ENCODE assay signal across 14 cellular contexts in the genomic region with DNA sequence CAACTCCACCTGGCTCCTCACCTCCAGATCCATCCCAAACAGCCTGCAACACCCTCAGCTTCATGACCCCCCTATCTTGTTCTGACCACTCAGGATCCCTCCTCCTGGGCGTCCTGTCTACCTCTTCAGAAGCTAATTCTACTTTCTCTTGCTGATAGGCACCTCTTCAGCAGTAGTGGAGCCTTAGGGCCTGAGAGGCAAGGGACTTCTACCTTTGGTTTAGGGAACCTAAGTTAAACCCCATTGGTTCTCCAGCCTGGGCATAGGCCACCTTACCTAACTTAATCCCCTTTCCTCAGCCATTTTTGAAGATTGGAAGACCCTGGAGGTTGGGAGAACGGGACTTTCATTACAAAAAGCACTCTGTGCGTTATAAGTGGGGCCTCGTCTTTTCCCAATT. TPM values are rescaled to one million over a fixed set of nuclear protein-coding genes. Genes with fewer than 3 reads are reported as not detected.
A peak's percentile ranks its signal among the peaks of the same experiment; 100 is the strongest.
DNase-seq lines count a peak whose midpoint lies in the region; ATAC-seq and TF ChIP-seq lines count a peak whose summit lies in the region.
"Had no signal": no experiment of that assay in that cellular context is flagged by ENCODE, and none has a peak within 500 bp of the region (broad histone marks: within the 10 kb centered on the region; RNA-seq: fewer than 3 reads in every experiment).

No MANE protein-coding gene starts in this region.

- peaks cover 7% of the 10 kb centered on the region for H3K36me3 Mint-ChIP-seq in endothelial cell (ENCODE audit: low read depth, unreplicated experiment)
- H3K36me3 Mint-ChIP-seq: activated naive CD8-positive, alpha-beta T cell treated with anti-CD3 and anti-CD28 coated beads, Interleukin-2, amount 10 ng/mL, durations not matched to agents 7 days and 5 days; brain had no signal

- H4K20me1 ChIP-seq in GM23248 (ENCODE audit: insufficient read depth): no peaks in the 10 kb centered on the region
- no peaks in the 10 kb centered on the region for H4K20me1 ChIP-seq in OCI-LY7 (ENCODE audit: insufficient read depth, low read length)
- H4K20me1 ChIP-seq in PC-3 (ENCODE audit: low read length): no peaks in the 10 kb centered on the region

- H3K4me1 ChIP-seq in GM23248 (ENCODE audit: insufficient read depth): peaks cover 34% of the 10 kb centered on the region
- H3K4me1 ChIP-seq in OCI-LY7 (ENCODE audit: insufficient read depth, low read length, poor library complexity, severe bottlenecking): peaks cover 47% of the 10 kb centered on the region
- H3K4me1 ChIP-seq in skeletal muscle satellite cell (ENCODE audit: control insufficient read depth, insufficient read depth, low read length): peaks cover 37% of the 10 kb centered on the region
- H3K4me1 ChIP-seq in PC-3 (ENCODE audit: insufficient read depth, low read length): peaks cover 19% of the 10 kb centered on the region

- no peaks in the 10 kb centered on the region for H3K9me3 ChIP-seq in GM23248 (ENCODE audit: low read depth)
- no peaks in the 10 kb centered on the region for H3K9me3 ChIP-seq in OCI-LY7 (ENCODE audit: low read length)
- H3K9me3 ChIP-seq in skeletal muscle satellite cell (replicated peaks; ENCODE audit: low read length): no peaks in the 10 kb centered on the region
- no peaks in the 10 kb centered on the region for H3K9me3 ChIP-seq in PC-3 (ENCODE audit: low read length)
- H3K9me3 ChIP-seq: left lung, prostate gland, thoracic aorta had no signal

- in situ Hi-C loops in GM23248 (cut with MboI): no loop called here

- H3K36me3 ChIP-seq in GM23248 (ENCODE audit: low read depth) (no peaks in the 10 kb centered on the region), OCI-LY7 (ENCODE audit: insufficient read depth, low read length) (no peaks in the 10 kb centered on the region), skeletal muscle satellite cell (ENCODE audit: insufficient read depth, low read length) (peaks cover 36% of the 10 kb centered on the region), PC-3 (ENCODE audit: low read depth, low read length) (no peaks in the 10 kb centered on the region)
- H3K36me3 ChIP-seq: BLaER1 treated with 17β-estradiol and CSF1 and Interleukin-3, amounts not matched to agents 10 nM and 100 nM; left lung; prostate gland had no signal

- BruUV-seq in OCI-LY7 (replicated peaks; lab: Mats Ljungman, UMichigan): no TSS peak
- BruUV-seq in PC-3 (replicated peaks; lab: Mats Ljungman, UMichigan): no TSS peak

- peak overlapping the region; percentile 15 for H3K4me3 Mint-ChIP-seq in endothelial cell (ENCODE audit: unreplicated experiment)

- H3K79me2 ChIP-seq in GM23248 (ENCODE audit: insufficient read depth) (peaks cover 88% of the 10 kb centered on the region), OCI-LY7 (ENCODE audit: insufficient read depth, low read depth, low read length) (no peaks in the 10 kb centered on the region), PC-3 (ENCODE audit: low read length) (peaks cover 14% of the 10 kb centered on the region)

- no peak for DNase-seq in GM23248
- DNase-seq in OCI-LY7 (ENCODE audit: low spot score): no peak
- no peak for DNase-seq in endothelial cell (ENCODE audit: low spot score)
- no peak for DNase-seq in PC-3
- no peak for DNase-seq in hypothalamus (lab: John Stamatoyannopoulos, UW)

- H3F3A ChIP-seq in GM23248 (ENCODE audit: insufficient read depth): peaks cover 23% of the 10 kb centered on the region
- H3F3A ChIP-seq in PC-3 (ENCODE audit: low read length, unreplicated experiment): no peaks in the 10 kb centered on the region

- intact Hi-C loops in OCI-LY7 (cut with micrococcal nuclease; ENCODE audit: unreplicated experiment) (loop anchor here (1.0 to 2.0 kb wide), 4 partner anchors 26 to 169 kb away; no protein-coding TSS in a partner anchor), PC-3 (cut with micrococcal nuclease) (loop anchor here (1.0 to 2.0 kb wide), 2 partner anchors 103 to 159 kb away; no protein-coding TSS in a partner anchor)

- ATAC-seq in PC-3: no peak
- ATAC-seq in GM19467 (IDR thresholded peaks at IDR 0.05; ENCODE audit: unreplicated experiment): no peak

- H3K27me3 ChIP-seq in GM23248 (replicated peaks; ENCODE audit: insufficient read depth) (no peaks in the 10 kb centered on the region), skeletal muscle satellite cell (ENCODE audit: control insufficient read depth, insufficient read depth, low read length) (no peaks in the 10 kb centered on the region), PC-3 (ENCODE audit: low read length) (no peaks in the 10 kb centered on the region)

- H3K4me2 ChIP-seq in GM23248 (ENCODE audit: unreplicated experiment) (peak overlapping the region; percentile 94), OCI-LY7 (ENCODE audit: low read length) (0 out of 2 replicates have a peak overlapping the region, but pooled peaks have one; percentile 52), skeletal muscle satellite cell (ENCODE audit: low read length) (no peak overlapping the region), PC-3 (ENCODE audit: low read length) (no peak overlapping the region)
- H3K4me2 ChIP-seq: BLaER1 treated with 17β-estradiol and CSF1 and Interleukin-3, amounts not matched to agents 10 nM and 100 nM had no signal

- CTCF ChIA-PET in OCI-LY7 (lab: Charles Lee; ENCODE audit: unreplicated experiment): interaction anchor here (0.5 to 1.4 kb wide), 8 partner anchors 8 to 171 kb away, joined by 3 to 10 read pairs (median 3); no protein-coding TSS in a partner anchor
- CTCF ChIA-PET in PC-3 (lab: Charles Lee): interaction anchor here (0.5 to 2.3 kb wide), 20 partner anchors 11 to 1849 kb away, joined by 3 to 36 read pairs (median 6); a partner anchor contains a TSS

- H3K27ac Mint-ChIP-seq in endothelial cell (ENCODE audit: unreplicated experiment): no peak overlapping the region
- H3K27ac Mint-ChIP-seq: activated naive CD8-positive, alpha-beta T cell treated with anti-CD3 and anti-CD28 coated beads, Interleukin-2, amount 10 ng/mL, durations not matched to agents 7 days and 5 days had no signal

- H3K9me3 Mint-ChIP-seq in endothelial cell (ENCODE audit: unreplicated experiment): no peaks in the 10 kb centered on the region
- H3K9me3 Mint-ChIP-seq: activated naive CD8-positive, alpha-beta T cell treated with anti-CD3 and anti-CD28 coated beads, Interleukin-2, amount 10 ng/mL, durations not matched to agents 7 days and 5 days had no signal

- peak overlapping the region; percentile 99 for H3K27ac ChIP-seq in GM23248
- H3K27ac ChIP-seq in OCI-LY7 (ENCODE audit: low read depth, low read length, poor library complexity, severe bottlenecking): no peak overlapping the region
- H3K27ac ChIP-seq in PC-3 (ENCODE audit: low read length): no peak overlapping the region
- H3K27ac ChIP-seq: BLaER1 treated with 17β-estradiol and CSF1 and Interleukin-3, amounts not matched to agents 10 nM and 100 nM; left lung; prostate gland; thoracic aorta had no signal

- TF ChIP-seq CTCF in OCI-LY7 (conservative IDR thresholded peaks at IDR 0.05; ENCODE audit: low read length) (no peak), endothelial cell (IDR thresholded peaks at IDR 0.05; ENCODE audit: unreplicated experiment) (no peak), PC-3 (conservative IDR thresholded peaks at IDR 0.05; ENCODE audit: low read depth, low read length) (no peak)

- H3K4me3 ChIP-seq in GM23248 (peak overlapping the region; percentile 77; the same call in 1 of the 2 replicates), OCI-LY7 (ENCODE audit: low read depth, low read length, poor library complexity, severe bottlenecking) (no peak overlapping the region), skeletal muscle satellite cell (ENCODE audit: low read length) (no peak overlapping the region), PC-3 (ENCODE audit: low read length) (no peak overlapping the region)
- H3K4me3 ChIP-seq: prostate gland had no signal

- H3K4me1 Mint-ChIP-seq in endothelial cell (ENCODE audit: unreplicated experiment): peaks cover 33% of the 10 kb centered on the region

- H2AFZ ChIP-seq in GM23248 (no peak overlapping the region), OCI-LY7 (ENCODE audit: low read length) (no peak overlapping the region), PC-3 (ENCODE audit: low read length) (no peak overlapping the region)

- H3K9me2 ChIP-seq in GM23248 (ENCODE audit: insufficient read depth) (no peaks in the 10 kb centered on the region), OCI-LY7 (ENCODE audit: insufficient read depth, low read length) (no peaks in the 10 kb centered on the region), PC-3 (replicated peaks; ENCODE audit: low read length) (no peaks in the 10 kb centered on the region)

- POLR2A ChIA-PET in OCI-LY7 (lab: Charles Lee) (interaction anchor here (0.8 to 1.8 kb wide), 7 partner anchors 9 to 169 kb away, joined by 3 to 10 read pairs (median 3); a partner anchor contains a TSS), PC-3 (lab: Charles Lee; ENCODE audit: unreplicated experiment) (interaction anchor here (0.7 kb wide), 1 partner anchor 15 kb away, joined by 8 read pairs; no protein-coding TSS in a partner anchor)

- H3K9ac ChIP-seq in GM23248 (peak overlapping the region; percentile 97), skeletal muscle satellite cell (ENCODE audit: low read depth, low read length) (peak overlapping the region; percentile 21), PC-3 (ENCODE audit: low read length) (no peak overlapping the region)
- H3K9ac ChIP-seq: BLaER1 treated with 17β-estradiol and CSF1 and Interleukin-3, amounts not matched to agents 10 nM and 100 nM had no signal

- peaks cover 57% of the 10 kb centered on the region for H3K27me3 Mint-ChIP-seq in endothelial cell (ENCODE audit: unreplicated experiment)

- WGBS in GM23248 (ENCODE audit: low coverage in 1 of 2, low lambda C conversion rate in 2 of 2, missing lambda C conversion rate in 2 of 2), 2 experiments: 21% methylated on average over 4 of the region's 4 CpGs

RNA-seq across cellular contexts. Expression of a gene that starts 0.6 kb away (rescaled TPM):
- total RNA-seq in GM23248 (2014; rRNA removed; shearing (Covaris generic)): 1.1 and 1.8 TPM in 2 replicates
- 0.65 and 1.3 TPM in 2 replicates for polyA plus RNA-seq in GM23248 (2016; fragmentation: Nextera tagmentation; extraction: Ambion mirVana)
- total RNA-seq in OCI-LY7 (2014; rRNA removed; shearing (Covaris generic)): not detected in 2 replicates
- total RNA-seq in OCI-LY7 (2022): not detected in 2 replicates
- not detected for total RNA-seq in endothelial cell (ENCODE audit: unreplicated experiment)
- total RNA-seq in skeletal muscle satellite cell (2012; rRNA removed): 1.1 and 1.3 TPM in 2 replicates
- total RNA-seq in PC-3 (2014; rRNA removed): 0.26 and 0.29 TPM in 2 replicates
- total RNA-seq: activated naive CD8-positive, alpha-beta T cell treated with anti-CD3 and anti-CD28 coated beads, Interleukin-2, amount 10 ng/mL, durations not matched to agents 7 days and 5 days; dermis blood vessel endothelial cell had no signal

RNA-seq across cellular contexts. Expression of a gene that starts 4.0 kb away (rescaled TPM):
- 3.6 and 4.9 TPM in 2 replicates for total RNA-seq in GM23248 (2014; rRNA removed; shearing (Covaris generic))
- polyA plus RNA-seq in GM23248 (2016; fragmentation: Nextera tagmentation; extraction: Ambion mirVana): 19.9 and 20.5 TPM in 2 replicates
- total RNA-seq in OCI-LY7 (2014; rRNA removed; shearing (Covaris generic)): 0.92 and 1.6 TPM in 2 replicates
- 2.7 and 3.7 TPM in 2 replicates for total RNA-seq in OCI-LY7 (2022)
- 0.21 TPM for total RNA-seq in endothelial cell (ENCODE audit: unreplicated experiment)
- 2.5 and 4.6 TPM in 2 replicates for total RNA-seq in skeletal muscle satellite cell (2012; rRNA removed)
- total RNA-seq in PC-3 (2014; rRNA removed): 2.8 and 5.3 TPM in 2 replicates
- total RNA-seq: activated naive CD8-positive, alpha-beta T cell treated with anti-CD3 and anti-CD28 coated beads, Interleukin-2, amount 10 ng/mL, durations not matched to agents 7 days and 5 days; thoracic aorta had no signal

RNA-seq across cellular contexts. Expression of a gene that starts 21.4 kb away (rescaled TPM):
- total RNA-seq in GM23248 (2014; rRNA removed; shearing (Covaris generic)): 2.2 and 3.4 TPM in 2 replicates
- polyA plus RNA-seq in GM23248 (2016; fragmentation: Nextera tagmentation; extraction: Ambion mirVana): 2.3 and 3.1 TPM in 2 replicates
- total RNA-seq in OCI-LY7 (2014; rRNA removed; shearing (Covaris generic)): 6.2 and 7.1 TPM in 2 replicates
- total RNA-seq in OCI-LY7 (2022) (20.0 and 20.1 TPM in 2 replicates), endothelial cell (ENCODE audit: unreplicated experiment) (not detected), PC-3 (2014; rRNA removed) (1.8 and 2.6 TPM in 2 replicates)
- 1.0 and 1.3 TPM in 2 replicates for total RNA-seq in skeletal muscle satellite cell (2012; rRNA removed)
- total RNA-seq: dermis blood vessel endothelial cell had no signal

RNA-seq across cellular contexts. Expression of a gene that starts 23.4 kb away (rescaled TPM):
- total RNA-seq in GM23248 (2014; rRNA removed; shearing (Covaris generic)): 3.8 and 11.3 TPM in 2 replicates
- 16.7 and 20.8 TPM in 2 replicates for polyA plus RNA-seq in GM23248 (2016; fragmentation: Nextera tagmentation; extraction: Ambion mirVana)
- total RNA-seq in OCI-LY7 (2014; rRNA removed; shearing (Covaris generic)): not detected in 2 replicates
- total RNA-seq in OCI-LY7 (2022) (not detected in 2 replicates), endothelial cell (ENCODE audit: unreplicated experiment) (not detected), PC-3 (2014; rRNA removed) (1.1 and 2.4 TPM in 2 replicates)
- 3.1 and 4.8 TPM in 2 replicates for total RNA-seq in skeletal muscle satellite cell (2012; rRNA removed)
- total RNA-seq: activated naive CD8-positive, alpha-beta T cell treated with anti-CD3 and anti-CD28 coated beads, Interleukin-2, amount 10 ng/mL, durations not matched to agents 7 days and 5 days; dermis blood vessel endothelial cell; thoracic aorta had no signal

RNA-seq across cellular contexts. Expression of a gene that starts 32.3 kb away (rescaled TPM):
- total RNA-seq in GM23248 (2014; rRNA removed; shearing (Covaris generic)): 2.5 and 3.7 TPM in 2 replicates
- polyA plus RNA-seq in GM23248 (2016; fragmentation: Nextera tagmentation; extraction: Ambion mirVana): 5.5 and 6.0 TPM in 2 replicates
- total RNA-seq in OCI-LY7 (2014; rRNA removed; shearing (Covaris generic)): not detected in 2 replicates
- total RNA-seq in OCI-LY7 (2022) (0.42 and 0.57 TPM in 2 replicates), endothelial cell (ENCODE audit: unreplicated experiment) (0.28 TPM), PC-3 (2014; rRNA removed) (1.5 and 1.8 TPM in 2 replicates)
- 4.1 and 7.6 TPM in 2 replicates for total RNA-seq in skeletal muscle satellite cell (2012; rRNA removed)
- total RNA-seq: activated naive CD8-positive, alpha-beta T cell treated with anti-CD3 and anti-CD28 coated beads, Interleukin-2, amount 10 ng/mL, durations not matched to agents 7 days and 5 days; thoracic aorta had no signal

Comparison
In these comparisons a context has a peak if more than half of its experiments do, and no peak if none do; other contexts are left out.
1. H3K4me2 ChIP-seq: peak in GM23248 (single experiment) and OCI-LY7 (single experiment); none in skeletal muscle satellite cell (single experiment) and PC-3 (single experiment).